ENCODE assay signal across 34 cellular contexts in the genomic region with DNA sequence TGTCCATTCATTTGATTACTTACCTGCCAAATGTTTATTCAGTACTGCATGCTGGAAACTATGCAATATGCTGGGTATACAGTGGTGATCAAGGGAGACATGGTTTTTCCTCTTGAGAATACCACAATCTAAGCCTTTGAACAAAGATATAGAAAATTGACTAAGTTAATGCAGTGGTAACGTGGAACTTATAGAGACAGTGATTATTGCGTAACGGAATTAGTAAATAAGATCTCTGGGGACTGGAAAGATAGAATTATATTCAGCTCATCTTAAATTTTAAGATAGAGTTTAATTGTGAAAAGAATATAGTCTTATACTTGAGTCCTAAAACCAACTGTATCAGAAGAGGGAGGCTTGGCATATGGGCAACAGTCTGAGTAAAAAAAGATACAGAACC.
"Had no signal": no experiment of that assay in that cellular context is flagged by ENCODE, and none has a peak within 500 bp of the region (broad histone marks: within the 10 kb centered on the region; RNA-seq: fewer than 3 reads in every experiment).

No MANE protein-coding gene starts in this region.

- H3K27me3 Mint-ChIP-seq: activated CD4-positive, alpha-beta memory T cell treated with anti-CD3 and anti-CD28 coated beads for 36 hours; activated CD4-positive, alpha-beta T cell treated with anti-CD3 and anti-CD28 coated beads for 36 hours; activated CD4-positive, alpha-beta T cell treated with anti-CD3 and anti-CD28 coated beads, Interleukin-2, amount 10 ng/mL, durations not matched to agents 24 days and 14 days; activated naive CD4-positive, alpha-beta T cell treated with anti-CD3 and anti-CD28 coated beads, Interleukin-2, amount 10 ng/mL, durations not matched to agents 7 days and 5 days; activated naive CD8-positive, alpha-beta T cell treated with anti-CD3 and anti-CD28 coated beads, Interleukin-2, amount 10 ng/mL, durations not matched to agents 7 days and 5 days; activated T-cell treated with anti-CD3 and anti-CD28 coated beads, Interleukin-2, amount 50 U/mL, for 24 hours; brain; central memory CD8-positive, alpha-beta T cell; dendritic cell treated with granulocyte-macrophage colony-stimulating factor and Interleukin-4, amounts not matched to agents 40 ng/mL and 50 ng/mL, for 4 days; effector memory CD8-positive, alpha-beta T cell; T-helper 17 cell had no signal

- DNase-seq: activated CD4-positive, alpha-beta memory T cell treated with anti-CD3 and anti-CD28 coated beads for 36 hours; activated CD4-positive, alpha-beta T cell treated with anti-CD3 and anti-CD28 coated beads for 36 hours; activated CD4-positive, alpha-beta T cell treated with anti-CD3 and anti-CD28 coated beads, Interleukin-2, amount 10 ng/mL, durations not matched to agents 24 days and 14 days; activated CD4-positive, CD25-positive, alpha-beta regulatory T cell; activated CD4-positive, CD25-positive, alpha-beta regulatory T cell treated with anti-CD3 and anti-CD28 coated beads, Interleukin-2, amount 50 U/mL, for 72 hours; activated CD8-positive, alpha-beta memory T cell treated with anti-CD3 and anti-CD28 coated beads, Interleukin-2, amount 50 U/mL, for 48 hours; activated CD8-positive, alpha-beta T cell treated with anti-CD3 and anti-CD28 coated beads, Interleukin-2, amount 10 ng/mL, durations not matched to agents 7 days and 5 days; activated gamma-delta T cell; activated naive CD4-positive, alpha-beta T cell; activated naive CD4-positive, alpha-beta T cell treated with anti-CD3 and anti-CD28 coated beads, Interleukin-2, amount 10 ng/mL, durations not matched to agents 7 days and 5 days; activated naive CD8-positive, alpha-beta T cell treated with anti-CD3 and anti-CD28 coated beads, Interleukin-2, amount 10 ng/mL, durations not matched to agents 7 days and 5 days; activated T-cell treated with anti-CD3 and anti-CD28 coated beads for 4 hours; activated T-cell treated with anti-CD3 and anti-CD28 coated beads, Interleukin-2, amount 50 U/mL, for 24 hours; activated T-cell treated with anti-CD3 and anti-CD28 coated beads, Interleukin-2, amount 50 U/mL, for 72 hours; dorsolateral prefrontal cortex; effector CD4-positive, alpha-beta T cell; effector memory CD8-positive, alpha-beta T cell; erythroblast; foreskin keratinocyte; gastrocnemius medialis; glutamatergic neuron; heart left ventricle; T-helper 1 cell; T-helper 17 cell; T1000 had no signal

- ATAC-seq: activated CD4-positive, alpha-beta T cell treated with anti-CD3 and anti-CD28 coated beads for 36 hours; activated CD8-positive, alpha-beta T cell treated with anti-CD3 and anti-CD28 coated beads, Interleukin-2, amount 10 ng/mL, durations not matched to agents 7 days and 5 days; activated naive CD4-positive, alpha-beta T cell treated with anti-CD3 and anti-CD28 coated beads, Interleukin-2, amount 50 U/mL, for 72 hours; activated T-cell treated with anti-CD3 and anti-CD28 coated beads, Interleukin-2, amount 50 U/mL, for 72 hours; effector memory CD8-positive, alpha-beta T cell; foreskin keratinocyte; gastrocnemius medialis; heart left ventricle; T-helper 17 cell had no signal

- H3K4me3 Mint-ChIP-seq: activated CD4-positive, alpha-beta memory T cell treated with anti-CD3 and anti-CD28 coated beads for 36 hours; activated CD4-positive, alpha-beta T cell treated with anti-CD3 and anti-CD28 coated beads for 36 hours; activated CD4-positive, alpha-beta T cell treated with anti-CD3 and anti-CD28 coated beads, Interleukin-2, amount 10 ng/mL, durations not matched to agents 24 days and 14 days; activated CD8-positive, alpha-beta T cell treated with anti-CD3 and anti-CD28 coated beads, Interleukin-2, amount 10 ng/mL, durations not matched to agents 7 days and 5 days; activated naive CD4-positive, alpha-beta T cell treated with anti-CD3 and anti-CD28 coated beads, Interleukin-2, amount 10 ng/mL, durations not matched to agents 7 days and 5 days; activated naive CD8-positive, alpha-beta T cell treated with anti-CD3 and anti-CD28 coated beads, Interleukin-2, amount 10 ng/mL, durations not matched to agents 7 days and 5 days; activated T-cell treated with anti-CD3 and anti-CD28 coated beads, Interleukin-2, amount 50 U/mL, for 24 hours; activated T-cell treated with anti-CD3 and anti-CD28 coated beads, Interleukin-2, amount 50 U/mL, for 72 hours; brain; central memory CD8-positive, alpha-beta T cell; dendritic cell treated with granulocyte-macrophage colony-stimulating factor and Interleukin-4, amounts not matched to agents 40 ng/mL and 50 ng/mL, for 4 days; effector memory CD8-positive, alpha-beta T cell; T-helper 17 cell; T-helper 2 cell treated with Interferon-gamma antibody and Interleukin-4, amounts not matched to agents 5 μg/mL and 100 μg/mL, for 36 hours had no signal

- H3K27me3 ChIP-seq: ascending aorta, breast epithelium, dorsolateral prefrontal cortex, esophagus muscularis mucosa, foreskin keratinocyte, gastrocnemius medialis, heart left ventricle had no signal

- H3K9me3 ChIP-seq: ascending aorta, breast epithelium, esophagus muscularis mucosa, gastrocnemius medialis, heart left ventricle had no signal

- H3K27ac ChIP-seq: ascending aorta, breast epithelium, coronary artery, esophagus muscularis mucosa, foreskin keratinocyte, gastrocnemius medialis, heart left ventricle had no signal

- H3K36me3 ChIP-seq: ascending aorta, breast epithelium, esophagus muscularis mucosa, gastrocnemius medialis, heart left ventricle had no signal

- H3K27ac Mint-ChIP-seq: activated CD4-positive, alpha-beta memory T cell treated with anti-CD3 and anti-CD28 coated beads for 36 hours; activated CD4-positive, alpha-beta T cell treated with anti-CD3 and anti-CD28 coated beads for 36 hours; activated CD4-positive, alpha-beta T cell treated with anti-CD3 and anti-CD28 coated beads, Interleukin-2, amount 10 ng/mL, durations not matched to agents 24 days and 14 days; activated CD8-positive, alpha-beta T cell treated with anti-CD3 and anti-CD28 coated beads, Interleukin-2, amount 10 ng/mL, durations not matched to agents 7 days and 5 days; activated naive CD4-positive, alpha-beta T cell treated with anti-CD3 and anti-CD28 coated beads, Interleukin-2, amount 10 ng/mL, durations not matched to agents 7 days and 5 days; activated naive CD4-positive, alpha-beta T cell treated with anti-CD3 and anti-CD28 coated beads, Interleukin-2, amount 50 U/mL, for 72 hours; activated naive CD8-positive, alpha-beta T cell treated with anti-CD3 and anti-CD28 coated beads, Interleukin-2, amount 10 ng/mL, durations not matched to agents 7 days and 5 days; activated T-cell treated with anti-CD3 and anti-CD28 coated beads, Interleukin-2, amount 50 U/mL, for 24 hours; activated T-cell treated with anti-CD3 and anti-CD28 coated beads, Interleukin-2, amount 50 U/mL, for 72 hours; dendritic cell treated with granulocyte-macrophage colony-stimulating factor and Interleukin-4, amounts not matched to agents 40 ng/mL and 50 ng/mL, for 4 days; effector memory CD8-positive, alpha-beta T cell; T-helper 17 cell; T-helper 2 cell treated with Interferon-gamma antibody and Interleukin-4, amounts not matched to agents 5 μg/mL and 100 μg/mL, for 36 hours had no signal

- H3K9me3 Mint-ChIP-seq: activated CD4-positive, alpha-beta memory T cell treated with anti-CD3 and anti-CD28 coated beads for 36 hours; activated CD4-positive, alpha-beta T cell treated with anti-CD3 and anti-CD28 coated beads, Interleukin-2, amount 10 ng/mL, durations not matched to agents 24 days and 14 days; activated naive CD4-positive, alpha-beta T cell treated with anti-CD3 and anti-CD28 coated beads, Interleukin-2, amount 10 ng/mL, durations not matched to agents 7 days and 5 days; activated naive CD4-positive, alpha-beta T cell treated with anti-CD3 and anti-CD28 coated beads, Interleukin-2, amount 50 U/mL, for 72 hours; activated naive CD8-positive, alpha-beta T cell treated with anti-CD3 and anti-CD28 coated beads, Interleukin-2, amount 10 ng/mL, durations not matched to agents 7 days and 5 days; activated T-cell treated with anti-CD3 and anti-CD28 coated beads, Interleukin-2, amount 50 U/mL, for 24 hours; activated T-cell treated with anti-CD3 and anti-CD28 coated beads, Interleukin-2, amount 50 U/mL, for 72 hours; brain; central memory CD8-positive, alpha-beta T cell; dendritic cell treated with granulocyte-macrophage colony-stimulating factor and Interleukin-4, amounts not matched to agents 40 ng/mL and 50 ng/mL, for 4 days; effector memory CD8-positive, alpha-beta T cell; T-helper 2 cell treated with Interferon-gamma antibody and Interleukin-4, amounts not matched to agents 5 μg/mL and 100 μg/mL, for 36 hours had no signal

- H3K4me3 ChIP-seq: ascending aorta, breast epithelium, coronary artery, dorsolateral prefrontal cortex, esophagus muscularis mucosa, gastrocnemius medialis, heart left ventricle had no signal

- H3K36me3 Mint-ChIP-seq: activated CD4-positive, alpha-beta memory T cell treated with anti-CD3 and anti-CD28 coated beads for 36 hours; activated naive CD4-positive, alpha-beta T cell treated with anti-CD3 and anti-CD28 coated beads, Interleukin-2, amount 10 ng/mL, durations not matched to agents 7 days and 5 days; activated naive CD4-positive, alpha-beta T cell treated with anti-CD3 and anti-CD28 coated beads, Interleukin-2, amount 50 U/mL, for 72 hours; activated naive CD8-positive, alpha-beta T cell treated with anti-CD3 and anti-CD28 coated beads, Interleukin-2, amount 10 ng/mL, durations not matched to agents 7 days and 5 days; brain had no signal
